Comparison of ENCODE assay signal across 20 cellular contexts in the genomic region with DNA sequence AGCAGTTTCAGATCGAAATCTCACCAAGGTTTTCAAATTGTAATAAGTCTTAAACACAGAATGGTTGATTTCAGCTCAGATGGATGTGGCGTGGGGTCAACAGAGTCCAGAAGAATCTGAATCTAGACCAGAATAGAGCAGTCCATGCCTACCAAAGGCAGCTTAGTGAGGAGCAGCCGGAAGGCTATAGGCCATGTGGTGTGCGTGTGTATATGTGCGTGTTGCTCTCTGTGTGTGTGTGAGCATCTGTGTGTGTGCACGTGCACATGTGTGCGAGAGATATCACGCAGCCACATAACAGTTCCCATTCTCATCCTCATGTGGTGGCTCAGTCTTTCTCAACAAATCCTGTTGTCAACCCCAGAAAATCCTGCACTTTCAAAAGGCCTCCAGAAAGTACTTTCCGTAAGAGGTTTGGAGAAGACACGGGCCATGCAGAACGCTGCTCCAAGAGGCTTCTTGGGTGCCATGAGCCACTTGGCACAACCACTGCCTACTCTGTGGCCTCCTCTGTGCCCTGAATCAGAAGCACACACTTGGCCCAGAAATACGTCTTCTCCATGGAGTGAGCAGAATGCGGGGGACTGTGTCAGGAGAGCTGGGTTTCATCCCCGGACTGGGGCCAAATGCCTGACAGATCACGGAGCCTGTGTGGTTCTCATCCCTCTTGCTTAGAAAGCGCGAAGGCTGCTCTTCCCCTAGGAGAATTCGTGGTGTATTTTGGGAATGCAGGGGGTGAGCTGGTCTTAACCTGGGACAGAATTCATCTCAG.
DNase-seq lines count a peak whose midpoint lies in the region; ATAC-seq and TF ChIP-seq lines count a peak whose summit lies in the region.
"Had no signal": no experiment of that assay in that cellular context is flagged by ENCODE, and none has a peak within 500 bp of the region (broad histone marks: within the 10 kb centered on the region; RNA-seq: fewer than 3 reads in every experiment).

No MANE protein-coding gene starts in this region.

- H3K4me3 ChIP-seq in RWPE2 (ENCODE audit: severe bottlenecking), result no peak overlapping the region
- H3K4me3 ChIP-seq in coronary artery, result no peak overlapping the region
- H3K4me3 ChIP-seq in neuronal stem cell (ENCODE audit: low read length in 2 of 2), result no peak overlapping the region
- H3K4me3 ChIP-seq in suprapubic skin, result no peak overlapping the region
- H3K4me3 ChIP-seq: MG63 had no signal

- CTCF ChIA-PET in Calu3 (lab: Charles Lee), result interaction anchor here (0.6 kb wide), 1 partner anchor 65 kb away, joined by 4 read pairs; no protein-coding TSS in a partner anchor

- DNase-seq in RWPE2 (ENCODE audit: low spot score) (peak; percentile 17), coronary artery (ENCODE audit: low spot score) (peak; percentile 61), neuronal stem cell (ENCODE audit: low spot score) (no peak), suprapubic skin (ENCODE audit: low spot score in 2 of 2) (peak; percentile 40 to 41), Calu3 (no peak)
- DNase-seq: ACHN, DND-41, HCEC 1CT, Kasumi-1, NCI-H1048, NCI-H1436, NCI-H2029, NCI-H526, PC-3, RPMI8226, SIG-M5 had no signal

- no peaks in the 10 kb centered on the region for H3K79me1 ChIP-seq in neuronal stem cell (ENCODE audit: low read depth, low read length)

- no peaks in the 10 kb centered on the region for H3K9me3 ChIP-seq in RWPE2 (ENCODE audit: severe bottlenecking)
- H3K9me3 ChIP-seq in neuronal stem cell (replicated peaks in 1 of 2; ENCODE audit: control insufficient read depth in 2 of 2, insufficient read depth in 1 of 2, low read depth in 1 of 2, low read length in 2 of 2), result peaks cover 0 to 19% of the 10 kb centered on the region in 2 donors
- H3K9me3 ChIP-seq in suprapubic skin, result no peaks in the 10 kb centered on the region
- H3K9me3 ChIP-seq: MG63 had no signal

- no peak overlapping the region for H3K4ac ChIP-seq in neuronal stem cell (ENCODE audit: low read length)

- no CpG with 5 or more reads among the region's 18 CpGs for WGBS in neuronal stem cell (ENCODE audit: extremely low coverage in 2 of 2, insufficient read length in 2 of 2, insufficient replicate concordance in 1 of 2), 2 donors
- WGBS in suprapubic skin, result 86% methylated on average over 18 of the region's 18 CpGs

- H3K4me1 ChIP-seq in RWPE2 (ENCODE audit: insufficient read depth, poor library complexity, severe bottlenecking), result no peaks in the 10 kb centered on the region
- no peaks in the 10 kb centered on the region for H3K4me1 ChIP-seq in neuronal stem cell (ENCODE audit: control insufficient read depth in 2 of 2, insufficient read depth in 1 of 2, low read depth in 1 of 2, low read length in 2 of 2)
- peaks cover under 1% of the 10 kb centered on the region for H3K4me1 ChIP-seq in suprapubic skin

- TF ChIP-seq EP300 in suprapubic skin (IDR thresholded peaks at IDR 0.05), result no peak

- no peak overlapping the region for H2AFZ ChIP-seq in neuronal stem cell (ENCODE audit: low read length)

- no peak overlapping the region for H2BK12ac ChIP-seq in neuronal stem cell (ENCODE audit: low read length)

- no peaks in the 10 kb centered on the region for H3K36me3 Mint-ChIP-seq in Calu3 (ENCODE audit: insufficient read depth, unreplicated experiment)

- no peak overlapping the region for H3K23ac ChIP-seq in neuronal stem cell (ENCODE audit: low read depth, low read length, poor library complexity)

- H2BK5ac ChIP-seq in neuronal stem cell (ENCODE audit: low read length), result no peak overlapping the region

- no peak overlapping the region for H3K4me2 ChIP-seq in neuronal stem cell (ENCODE audit: insufficient read depth, low read length, poor library complexity, severe bottlenecking)

- no peaks in the 10 kb centered on the region for H3K27me3 ChIP-seq in RWPE2 (ENCODE audit: insufficient read depth, poor library complexity, severe bottlenecking)
- H3K27me3 ChIP-seq in neuronal stem cell (ENCODE audit: control insufficient read depth in 3 of 3, insufficient read depth in 3 of 3, low read depth in 1 of 3, low read length in 3 of 3), result no peaks in the 10 kb centered on the region
- peaks cover 4% of the 10 kb centered on the region for H3K27me3 ChIP-seq in suprapubic skin
- H3K27me3 ChIP-seq: MG63 had no signal

- H3K14ac ChIP-seq in neuronal stem cell (ENCODE audit: low read length), result peak overlapping the region; percentile 25

- no peak overlapping the region for H2AK5ac ChIP-seq in neuronal stem cell (ENCODE audit: low read depth, low read length)

- ATAC-seq in RWPE2 (ENCODE audit: low read depth) (no peak), HG03135 (IDR thresholded peaks at IDR 0.05; ENCODE audit: unreplicated experiment) (no peak), HG03442 (IDR thresholded peaks at IDR 0.05; ENCODE audit: unreplicated experiment) (no peak)
- no peak for ATAC-seq in activated CD4-positive, CD25-positive, alpha-beta regulatory T cell treated with anti-CD3 and anti-CD28 coated beads, Interleukin-2, amount 50 U/mL, for 24 hours
- ATAC-seq: PC-3 had no signal

- TF ChIP-seq CTCF in RWPE2 (IDR thresholded peaks at IDR 0.05; ENCODE audit: poor library complexity, severe bottlenecking) (no peak), coronary artery (IDR thresholded peaks at IDR 0.05) (no peak), suprapubic skin (IDR thresholded peaks at IDR 0.05) (no peak), Calu3 (IDR thresholded peaks at IDR 0.05; ENCODE audit: unreplicated experiment) (no peak)

- peaks cover 6% of the 10 kb centered on the region for H3K9me3 Mint-ChIP-seq in Calu3 (ENCODE audit: low read depth, unreplicated experiment)

- H4K91ac ChIP-seq in neuronal stem cell (ENCODE audit: low read depth, low read length, poor library complexity), result no peak overlapping the region

- H3K27ac Mint-ChIP-seq in Calu3 (ENCODE audit: unreplicated experiment), result no peak overlapping the region

- H3K18ac ChIP-seq in neuronal stem cell (ENCODE audit: low read length), result no peak overlapping the region

- no peak overlapping the region for H3K4me3 Mint-ChIP-seq in Calu3 (ENCODE audit: low read depth, unreplicated experiment)

- peaks cover 65% of the 10 kb centered on the region for H3K27me3 Mint-ChIP-seq in Calu3 (ENCODE audit: unreplicated experiment)

- H3K4me1 Mint-ChIP-seq in Calu3 (ENCODE audit: low read depth, unreplicated experiment), result no peaks in the 10 kb centered on the region

- H3K27ac ChIP-seq in RWPE2 (ENCODE audit: poor library complexity, severe bottlenecking), result no peak overlapping the region
- H3K27ac ChIP-seq in coronary artery, result no peak overlapping the region
- H3K27ac ChIP-seq in neuronal stem cell (replicated peaks; ENCODE audit: low read length), result no peak overlapping the region
- no peak overlapping the region for H3K27ac ChIP-seq in suprapubic skin

- H2BK15ac ChIP-seq in neuronal stem cell (ENCODE audit: low read length), result no peak overlapping the region

- H3K9ac ChIP-seq in neuronal stem cell (ENCODE audit: low read depth, low read length, poor library complexity), result no peak overlapping the region

- TF ChIP-seq POLR2A in suprapubic skin (IDR thresholded peaks at IDR 0.05), result no peak

- H3K36me3 ChIP-seq in RWPE2 (ENCODE audit: low read depth) (no peaks in the 10 kb centered on the region), neuronal stem cell (replicated peaks in 1 of 2; ENCODE audit: control insufficient read depth in 2 of 2, insufficient read depth in 2 of 2, low read length in 2 of 2) (no peaks in the 10 kb centered on the region), suprapubic skin (no peaks in the 10 kb centered on the region)
- H3K36me3 ChIP-seq: MG63 had no signal

- no peak overlapping the region for H2BK120ac ChIP-seq in neuronal stem cell (ENCODE audit: low read depth, low read length)

- intact Hi-C loops in Calu3 (cut with micrococcal nuclease; ENCODE audit: unreplicated experiment), result no loop called here

- no peak overlapping the region for H4K8ac ChIP-seq in neuronal stem cell (ENCODE audit: low read depth, low read length)

- BruUV-seq in Calu3 (replicated peaks; lab: Mats Ljungman, UMichigan), result no TSS peak

Comparison
In these comparisons a context has a peak if more than half of its experiments do, and no peak if none do; other contexts are left out.
1. DNase-seq: peak in RWPE2 (single experiment), coronary artery (single experiment) and suprapubic skin (2 of 2); none in neuronal stem cell (single experiment) and Calu3 (single experiment).